In genomic region chr4:69181519-69181918, GRCh38 we compare ENCODE assay signal across 2 cellular contexts. TPM values are rescaled to one million over a fixed set of nuclear protein-coding genes. Genes with fewer than 3 reads are reported as not detected.
"Had no signal": no experiment of that assay in that cellular context is flagged by ENCODE, and none has a peak within 500 bp of the region (broad histone marks: within the 10 kb centered on the region; RNA-seq: fewer than 3 reads in every experiment).

No MANE protein-coding gene starts in this region.

RNA-seq across cellular contexts. Expression of gene UGT2B11, which starts 33.0 kb away (rescaled TPM):
- total RNA-seq: G401, GM12878 had no signal
- polyA plus RNA-seq: GM12878 had no signal
